In the genomic region with DNA sequence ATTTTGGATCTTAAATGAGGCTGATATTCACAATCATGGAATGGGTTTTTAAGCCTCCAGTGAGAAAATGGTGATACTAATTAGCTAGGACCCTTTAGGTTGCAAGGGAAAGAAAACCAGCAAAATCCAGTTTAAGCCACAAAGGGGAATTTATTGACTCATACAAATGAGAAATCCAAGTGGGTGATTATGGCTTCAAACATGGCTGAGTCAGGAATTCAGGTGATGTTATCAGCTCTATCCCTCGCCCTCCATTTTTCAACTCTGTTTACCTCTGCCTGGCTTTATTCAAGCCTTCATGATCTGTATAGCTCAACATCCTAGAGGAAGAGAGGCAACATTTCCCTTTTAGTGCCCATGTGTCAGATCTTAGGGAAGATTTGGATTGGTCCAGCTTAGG, we compare ENCODE assay signal across 20 cellular contexts.
DNase-seq lines count a peak whose midpoint lies in the region; ATAC-seq, FAIRE-seq and TF ChIP-seq lines count a peak whose summit lies in the region.
"Had no signal": no experiment of that assay in that cellular context is flagged by ENCODE, and none has a peak within 500 bp of the region (broad histone marks: within the 10 kb centered on the region; RNA-seq: fewer than 3 reads in every experiment).

No MANE protein-coding gene starts in this region.

- intact Hi-C loops in naive thymus-derived CD4-positive, alpha-beta T cell (cut with micrococcal nuclease), result loop anchor here in 1 of 2 donors (10.0 kb wide), 1 partner anchor 417 kb away; no protein-coding TSS in a partner anchor

- H3K36me3 ChIP-seq in astrocyte (ENCODE audit: insufficient read depth, low read length), result no peaks in the 10 kb centered on the region
- H3K36me3 ChIP-seq in naive thymus-derived CD4-positive, alpha-beta T cell (ENCODE audit: control insufficient read depth in 2 of 3, insufficient read depth in 3 of 3, low read length in 3 of 3), result no peaks in the 10 kb centered on the region
- H3K36me3 ChIP-seq: MG63, prostate gland, vagina had no signal

- H4K20me1 ChIP-seq in astrocyte (ENCODE audit: insufficient read depth, low read length), result no peaks in the 10 kb centered on the region

- no peak for ATAC-seq in naive thymus-derived CD4-positive, alpha-beta T cell
- ATAC-seq in HG02938 (IDR thresholded peaks at IDR 0.05; ENCODE audit: unreplicated experiment), result no peak
- ATAC-seq: body of pancreas, left lobe of liver had no signal

- H3K27me3 Mint-ChIP-seq in astrocyte (ENCODE audit: low read depth, unreplicated experiment), result peaks cover 2% of the 10 kb centered on the region
- peaks cover 0 to 19% (median 0%) of the 10 kb centered on the region in 5 donors for H3K27me3 Mint-ChIP-seq in naive thymus-derived CD4-positive, alpha-beta T cell
- H3K27me3 Mint-ChIP-seq in progenitor cell of endocrine pancreas, result peaks cover 15% of the 10 kb centered on the region

- TF ChIP-seq CTCF in astrocyte (IDR thresholded peaks at IDR 0.05; ENCODE audit: insufficient read depth, low read depth, low read length) (no peak), progenitor cell of endocrine pancreas (IDR thresholded peaks at IDR 0.05; ENCODE audit: unreplicated experiment) (no peak)

- peak overlapping the region; percentile 19 for H3K4me2 ChIP-seq in astrocyte (ENCODE audit: low read length)

- DNase-seq in EL (peak; percentile 71), LHCN-M2 (ENCODE audit: low read depth) (peak; percentile 15), astrocyte (ENCODE audit: low read depth) (peak; percentile 79), left kidney (ENCODE audit: low read depth, low spot score) (peak; percentile 34), progenitor cell of endocrine pancreas (ENCODE audit: low spot score, unreplicated experiment) (no peak), GM19240 (ENCODE audit: insufficient read length, low spot score) (no peak)
- no peak for DNase-seq in naive thymus-derived CD4-positive, alpha-beta T cell
- DNase-seq: activated naive CD4-positive, alpha-beta T cell treated with anti-CD3 and anti-CD28 coated beads for 36 hours; body of pancreas; hippocampal formation; MG63; naive B cell; NCI-H187 treated with DMSO at 0.1 percent for 48 hours; stimulated activated CD4-positive, alpha-beta T cell treated with anti-CD3 and anti-CD28 coated beads, Interleukin-15, amount 100 ng/mL, for 24 hours had no signal

- no peaks in the 10 kb centered on the region for H3K9me3 ChIP-seq in astrocyte (ENCODE audit: insufficient read depth, low read depth, low read length)
- H3K9me3 ChIP-seq in naive thymus-derived CD4-positive, alpha-beta T cell (ENCODE audit: control insufficient read depth in 2 of 3, low read length in 3 of 3), result no peaks in the 10 kb centered on the region
- H3K9me3 ChIP-seq: body of pancreas, MG63, prostate gland, vagina had no signal

- H3K27ac ChIP-seq in astrocyte (ENCODE audit: low read depth, low read length), result peak overlapping the region; percentile 14
- H3K27ac ChIP-seq in naive thymus-derived CD4-positive, alpha-beta T cell (ENCODE audit: low read depth, low read length), result no peak overlapping the region
- H3K27ac ChIP-seq: body of pancreas, prostate gland, vagina had no signal

- H2AFZ ChIP-seq in astrocyte (ENCODE audit: low read depth, low read length), result no peak overlapping the region

- FAIRE-seq in astrocyte (lab: Jason Lieb, UNC), result no peak

- no peaks in the 10 kb centered on the region for H3K79me2 ChIP-seq in astrocyte (ENCODE audit: insufficient read depth, low read length)

- POLR2A ChIA-PET in naive thymus-derived CD4-positive, alpha-beta T cell (lab: Charles Lee), result no interaction called here

- H3K4me3 Mint-ChIP-seq in astrocyte (ENCODE audit: unreplicated experiment) (peak overlapping the region; percentile 67), progenitor cell of endocrine pancreas (ENCODE audit: low read depth) (no peak overlapping the region)
- no peak overlapping the region for H3K4me3 Mint-ChIP-seq in naive thymus-derived CD4-positive, alpha-beta T cell
- H3K4me3 Mint-ChIP-seq: activated naive CD4-positive, alpha-beta T cell treated with anti-CD3 and anti-CD28 coated beads for 36 hours; dendritic cell treated with granulocyte-macrophage colony-stimulating factor and Interleukin-4, amounts not matched to agents 40 ng/mL and 50 ng/mL, for 4 days; naive B cell; T-helper 2 cell treated with Interferon-gamma antibody and Interleukin-4, amounts not matched to agents 5 μg/mL and 100 μg/mL, for 36 hours had no signal

- H3K27ac Mint-ChIP-seq in astrocyte (ENCODE audit: unreplicated experiment) (no peak overlapping the region), progenitor cell of endocrine pancreas (no peak overlapping the region)
- H3K27ac Mint-ChIP-seq in naive thymus-derived CD4-positive, alpha-beta T cell, result no peak overlapping the region
- H3K27ac Mint-ChIP-seq: activated naive CD4-positive, alpha-beta T cell treated with anti-CD3 and anti-CD28 coated beads for 36 hours; dendritic cell treated with granulocyte-macrophage colony-stimulating factor and Interleukin-4, amounts not matched to agents 40 ng/mL and 50 ng/mL, for 4 days; naive B cell; T-helper 2 cell treated with Interferon-gamma antibody and Interleukin-4, amounts not matched to agents 5 μg/mL and 100 μg/mL, for 36 hours had no signal

- CTCF ChIA-PET in naive thymus-derived CD4-positive, alpha-beta T cell (lab: Charles Lee), result interaction anchor here (0.6 to 2.8 kb wide), 3 partner anchors 46 to 295 kb away, joined by 3 to 12 read pairs (median 3); no protein-coding TSS in a partner anchor

- H3K9me3 Mint-ChIP-seq in astrocyte (ENCODE audit: unreplicated experiment) (no peaks in the 10 kb centered on the region), progenitor cell of endocrine pancreas (ENCODE audit: low read depth) (peaks cover 4% of the 10 kb centered on the region)
- H3K9me3 Mint-ChIP-seq in naive thymus-derived CD4-positive, alpha-beta T cell, result peaks cover 0 to 3% (median 0%) of the 10 kb centered on the region in 11 donors
- H3K9me3 Mint-ChIP-seq: dendritic cell treated with granulocyte-macrophage colony-stimulating factor and Interleukin-4, amounts not matched to agents 40 ng/mL and 50 ng/mL, for 4 days had no signal

- peaks cover 3% of the 10 kb centered on the region for H3K27me3 ChIP-seq in astrocyte (ENCODE audit: insufficient read depth, low read length)
- H3K27me3 ChIP-seq in naive thymus-derived CD4-positive, alpha-beta T cell (ENCODE audit: control insufficient read depth in 2 of 2, insufficient read depth in 2 of 2, low read length in 2 of 2), result no peaks in the 10 kb centered on the region
- H3K27me3 ChIP-seq: body of pancreas, MG63, vagina had no signal

- H3K4me1 Mint-ChIP-seq in astrocyte (ENCODE audit: low read depth, unreplicated experiment) (peaks cover 18% of the 10 kb centered on the region), progenitor cell of endocrine pancreas (ENCODE audit: low read depth) (peaks cover 5% of the 10 kb centered on the region)
- peaks cover 16 to 37% (median 31%) of the 10 kb centered on the region in 7 donors for H3K4me1 Mint-ChIP-seq in naive thymus-derived CD4-positive, alpha-beta T cell

- H3K4me3 ChIP-seq in astrocyte (ENCODE audit: insufficient read depth, low read depth, low read length), result no peak overlapping the region
- H3K4me3 ChIP-seq in naive thymus-derived CD4-positive, alpha-beta T cell (ENCODE audit: low read length), result no peak overlapping the region
- H3K4me3 ChIP-seq: body of pancreas, MG63, prostate gland, vagina had no signal

- H3K9ac ChIP-seq in astrocyte (ENCODE audit: low read length), result no peak overlapping the region

- H3K4me1 ChIP-seq in astrocyte (ENCODE audit: insufficient read depth, low read length), result peaks cover 23% of the 10 kb centered on the region
- peaks cover 9 to 10% of the 10 kb centered on the region in 2 donors for H3K4me1 ChIP-seq in naive thymus-derived CD4-positive, alpha-beta T cell (ENCODE audit: control insufficient read depth in 2 of 2, insufficient read depth in 2 of 2, low read length in 2 of 2)
- H3K4me1 ChIP-seq: body of pancreas, prostate gland had no signal

- H3K36me3 Mint-ChIP-seq in astrocyte (ENCODE audit: low read depth, unreplicated experiment), result no peaks in the 10 kb centered on the region
- H3K36me3 Mint-ChIP-seq in naive thymus-derived CD4-positive, alpha-beta T cell, result peaks cover 0 to 3% (median 0%) of the 10 kb centered on the region in 5 donors
- no peaks in the 10 kb centered on the region for H3K36me3 Mint-ChIP-seq in progenitor cell of endocrine pancreas (ENCODE audit: insufficient read depth)

Comparison
In these comparisons a context has a peak if more than half of its experiments do, and no peak if none do; other contexts are left out.
1. DNase-seq: peak in EL (single experiment), LHCN-M2 (single experiment), astrocyte (single experiment) and left kidney (single experiment); none in naive thymus-derived CD4-positive, alpha-beta T cell (0 of 9), progenitor cell of endocrine pancreas (single experiment) and GM19240 (single experiment).